In genomic region chr15:48451241-48451640, GRCh38 we compare ENCODE assay signal across 25 cellular contexts.
"Had no signal": no experiment of that assay in that cellular context is flagged by ENCODE, and none has a peak within 500 bp of the region (broad histone marks: within the 10 kb centered on the region; RNA-seq: fewer than 3 reads in every experiment).

No MANE protein-coding gene starts in this region.

- H3K4me1 ChIP-seq: breast epithelium, left lung, psoas muscle had no signal

- H3K27ac ChIP-seq: left lung, parathyroid adenoma, psoas muscle, right atrium auricular region had no signal

- ATAC-seq: activated CD8-positive, alpha-beta T cell treated with anti-CD3 and anti-CD28 coated beads for 36 hours; activated T-cell treated with anti-CD3 and anti-CD28 coated beads, Interleukin-2, amount 50 U/mL, for 4 hours; activated T-helper 17 cell treated with anti-CD3 and anti-CD28 coated beads, Interleukin-2, amount 50 U/mL, for 72 hours; esophagus mucosa; mucosa of descending colon; psoas muscle had no signal

- DNase-seq: activated B cell treated with CpG ODN at 0.5 μM for 24 hours; activated CD4-positive, alpha-beta T cell treated with anti-CD3 and anti-CD28 coated beads, Interleukin-2, amount 50 U/mL, for 1 hour; activated CD8-positive, alpha-beta T cell treated with anti-CD3 and anti-CD28 coated beads for 36 hours; activated gamma-delta T cell treated with Interleukin-2 at 50 U/mL for 16 hours; activated naive CD4-positive, alpha-beta T cell treated with anti-CD3 and anti-CD28 coated beads, Interleukin-2, amount 50 U/mL, for 16 hours; activated T-cell treated with anti-CD3 and anti-CD28 coated beads, Interleukin-2, amount 50 U/mL, for 4 hours; amniotic stem cell; central memory CD4-positive, alpha-beta T cell; dorsolateral prefrontal cortex; effector memory CD4-positive, alpha-beta T cell; foreskin fibroblast; kidney glomerular epithelial cell; left lung; mucosa of descending colon; nucleus accumbens; psoas muscle; stimulated activated naive CD4-positive, alpha-beta T cell; T-helper 1 cell had no signal

- H3K9me3 ChIP-seq: breast epithelium, left lung, mucosa of descending colon, psoas muscle, right atrium auricular region, tibial nerve had no signal

- H3K9ac ChIP-seq: parathyroid adenoma had no signal

- H2AFZ ChIP-seq: parathyroid adenoma had no signal

- H3K79me2 ChIP-seq: parathyroid adenoma had no signal

- H3K4me3 ChIP-seq: breast epithelium, dorsolateral prefrontal cortex, left lung, lung, mucosa of descending colon, psoas muscle, right atrium auricular region, tibial nerve had no signal

- H3K27me3 ChIP-seq: breast epithelium, dorsolateral prefrontal cortex, left lung, right atrium auricular region, tibial nerve had no signal
